In genomic region chr22:38795569-38795968, GRCh38 we compare ENCODE assay signal across 21 cellular contexts.
"Had no signal": no experiment of that assay in that cellular context is flagged by ENCODE, and none has a peak within 500 bp of the region (broad histone marks: within the 10 kb centered on the region; RNA-seq: fewer than 3 reads in every experiment).

No MANE protein-coding gene starts in this region.

- DNase-seq: activated CD4-positive, alpha-beta T cell treated with anti-CD3 and anti-CD28 coated beads, Interleukin-2, amount 10 ng/mL, durations not matched to agents 7 days and 5 days; activated CD8-positive, alpha-beta memory T cell treated with anti-CD3 and anti-CD28 coated beads for 24 hours; activated CD8-positive, alpha-beta memory T cell treated with anti-CD3 and anti-CD28 coated beads, Interleukin-2, amount 50 U/mL, for 4 hours; activated naive CD4-positive, alpha-beta T cell treated with anti-CD3 and anti-CD28 coated beads for 36 hours; activated T-cell treated with anti-CD3 and anti-CD28 coated beads, Interleukin-2, amount 50 U/mL, for 24 hours; anterior cingulate cortex; brain microvascular endothelial cell; central memory CD4-positive, alpha-beta T cell; effector memory CD4-positive, alpha-beta T cell; hippocampal formation; midbrain; stimulated activated CD4-positive, alpha-beta T cell treated with anti-CD3 and anti-CD28 coated beads, Interleukin-4, amount 100 ng/mL, for 4 hours; stimulated activated naive CD8-positive, alpha-beta T cell treated with anti-CD3 and anti-CD28 coated beads, Interleukin-15, Interleukin-2, amounts not matched to agents 100 U/mL and 50 U/mL, for 24 hours; upper lobe of right lung had no signal

- H3K4me3 Mint-ChIP-seq: activated CD4-positive, alpha-beta T cell treated with anti-CD3 and anti-CD28 coated beads, Interleukin-2, amount 10 ng/mL, durations not matched to agents 7 days and 5 days; activated naive CD4-positive, alpha-beta T cell treated with anti-CD3 and anti-CD28 coated beads for 36 hours; activated T-cell treated with anti-CD3 and anti-CD28 coated beads, Interleukin-2, amount 50 U/mL, for 24 hours had no signal

- FAIRE-seq: colon, endothelial cell of umbilical vein, frontal cortex had no signal

- H3K27ac ChIP-seq: brain microvascular endothelial cell, prostate gland, upper lobe of right lung, VCaP had no signal

- H3K9me3 ChIP-seq: prostate gland, upper lobe of right lung had no signal

- H3K4me1 ChIP-seq: prostate gland had no signal

- H3K4me3 ChIP-seq: prostate gland, upper lobe of right lung had no signal

- H3K27ac Mint-ChIP-seq: activated CD4-positive, alpha-beta T cell treated with anti-CD3 and anti-CD28 coated beads, Interleukin-2, amount 10 ng/mL, durations not matched to agents 7 days and 5 days; activated naive CD4-positive, alpha-beta T cell treated with anti-CD3 and anti-CD28 coated beads for 36 hours; activated T-cell treated with anti-CD3 and anti-CD28 coated beads, Interleukin-2, amount 50 U/mL, for 24 hours had no signal

- ATAC-seq: activated CD4-positive, CD25-positive, alpha-beta regulatory T cell treated with anti-CD3 and anti-CD28 coated beads, Interleukin-2, amount 50 U/mL, for 24 hours; esophagus mucosa; stimulated activated naive CD8-positive, alpha-beta T cell treated with anti-CD3 and anti-CD28 coated beads, Interleukin-15, Interleukin-2, amounts not matched to agents 100 U/mL and 50 U/mL, for 24 hours; upper lobe of right lung had no signal

- H3K27me3 ChIP-seq: brain microvascular endothelial cell had no signal

- H3K36me3 ChIP-seq: brain microvascular endothelial cell, prostate gland had no signal
